In genomic region chr1:116407033-116407432, GRCh38 we compare ENCODE assay signal across 1 cellular context.
A peak's percentile ranks its signal among the peaks of the same experiment; 100 is the strongest.
TF ChIP-seq lines count a peak whose summit lies in the region.

No MANE protein-coding gene starts in this region.

TF ChIP-seq in H1, 55 proteins besides CTCF, POLR2A, EP300 and RAD21 (continued from another document):
- 0 out of 2 replicates have a peak, but pooled peaks have one; percentile 5 for TF ChIP-seq POLR2AphosphoS5 (IDR thresholded peaks at IDR 0.05; ENCODE audit: low read depth, low read length)
- TF ChIP-seq TBP (IDR thresholded peaks at IDR 0.05; ENCODE audit: low read depth, low read length) = no peak
